In the genomic region with DNA sequence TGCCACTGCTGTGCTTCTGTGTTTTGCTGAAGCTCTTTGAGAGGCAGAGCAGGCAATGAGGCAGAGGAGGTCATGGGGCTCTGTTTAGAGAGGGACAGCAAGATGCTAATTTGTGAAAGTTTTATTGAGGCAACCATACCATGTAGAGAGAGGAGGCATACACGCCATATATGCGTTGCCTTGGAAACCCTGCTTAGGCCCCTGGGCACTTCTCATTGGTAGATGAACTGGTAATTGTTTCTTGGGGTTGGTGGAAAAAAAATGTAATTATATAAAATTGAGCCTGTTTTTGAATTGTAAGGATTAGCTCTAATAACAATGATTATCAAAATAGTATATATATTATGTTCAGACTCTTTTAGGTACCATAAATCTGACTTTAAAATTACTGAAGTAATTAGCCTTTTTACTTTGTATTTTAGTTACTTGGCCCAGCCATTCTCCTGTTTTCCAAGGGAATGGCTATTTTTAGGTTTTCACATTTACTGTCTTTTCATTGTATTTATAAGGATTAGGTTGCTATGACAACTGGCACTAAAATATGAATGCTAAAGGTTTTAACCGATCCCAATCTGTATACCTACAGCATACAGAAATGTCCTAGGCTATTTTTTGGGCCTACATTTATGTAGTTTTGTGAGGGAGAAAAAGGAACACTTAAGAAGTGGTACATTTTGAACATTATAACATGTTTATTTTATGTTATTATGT, we compare ENCODE assay signal across 1 cellular context.
TF ChIP-seq lines count a peak whose summit lies in the region.

No MANE protein-coding gene starts in this region.

TF ChIP-seq in GM12891, 5 proteins besides CTCF, POLR2A, EP300 and RAD21:
- TF ChIP-seq TAF1 (IDR thresholded peaks at IDR 0.05; ENCODE audit: low read depth, low read length) (no peak), POU2F2 (IDR thresholded peaks at IDR 0.05; ENCODE audit: low read depth, low read length) (no peak), PAX5 (IDR thresholded peaks at IDR 0.05; ENCODE audit: insufficient read depth, low read length, severe bottlenecking) (no peak), SPI1 (IDR thresholded peaks at IDR 0.05; ENCODE audit: low read depth, low read length) (no peak), POLR2AphosphoS5 (IDR thresholded peaks at IDR 0.05; ENCODE audit: low read depth, low read length) (no peak)
